ENCODE assay signal across 8 cellular contexts in the genomic region with DNA sequence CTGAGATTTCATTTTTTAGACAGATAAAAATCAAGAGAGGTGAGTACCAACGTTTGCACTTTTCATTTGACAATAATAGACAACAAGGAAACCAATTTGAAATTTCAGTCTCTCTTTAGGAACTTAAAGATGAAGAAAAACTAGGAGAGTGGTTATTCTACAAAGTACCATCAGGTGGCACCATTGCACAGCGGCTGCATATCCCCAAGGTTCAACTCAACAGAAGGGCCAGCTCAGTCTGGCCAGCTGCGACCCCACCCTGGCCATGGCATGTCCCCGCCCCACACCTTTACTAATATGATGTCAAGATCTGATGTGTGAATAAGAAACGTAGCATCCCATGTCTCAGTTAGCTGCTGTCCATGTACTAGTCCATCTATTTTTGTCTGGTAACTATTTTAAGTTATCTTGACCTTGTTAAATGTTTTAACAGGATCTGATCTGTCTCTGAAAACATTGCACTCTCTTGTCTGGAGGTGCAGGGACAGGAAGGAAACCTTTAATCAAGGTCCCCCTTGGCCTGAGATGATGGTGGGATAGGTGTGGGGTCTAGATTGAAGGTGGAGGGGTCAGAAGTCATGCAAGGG. TPM values are rescaled to one million over a fixed set of nuclear protein-coding genes. Genes with fewer than 3 reads are reported as not detected.
DNase-seq lines count a peak whose midpoint lies in the region; ATAC-seq, FAIRE-seq and TF ChIP-seq lines count a peak whose summit lies in the region.

No MANE protein-coding gene starts in this region.

- no peaks in the 10 kb centered on the region for H3K9me3 Mint-ChIP-seq in WTC11
- H3K9me3 Mint-ChIP-seq in natural killer cell treated with Interleukin-12 subunit alpha and Interleukin-12 subunit beta and Interleukin-15 and Interleukin-18, amount 100 ng/mL, for 72 hours: no peaks in the 10 kb centered on the region

- CTCF ChIA-PET in WTC11 (lab: Charles Lee): interaction anchor here (0.6 to 6.9 kb wide), 50 partner anchors 9 to 871 kb away, joined by 3 to 139 read pairs (median 4); a partner anchor contains a TSS

- no peak overlapping the region for H3K27ac Mint-ChIP-seq in WTC11
- H3K27ac Mint-ChIP-seq in natural killer cell treated with Interleukin-12 subunit alpha and Interleukin-12 subunit beta and Interleukin-15 and Interleukin-18, amount 100 ng/mL, for 72 hours: no peak overlapping the region

- peaks cover 14% of the 10 kb centered on the region for H3K4me1 Mint-ChIP-seq in WTC11
- H3K4me1 Mint-ChIP-seq in natural killer cell treated with Interleukin-12 subunit alpha and Interleukin-12 subunit beta and Interleukin-15 and Interleukin-18, amount 100 ng/mL, for 72 hours (ENCODE audit: low read depth in 2 of 2): no peaks in the 10 kb centered on the region

- no peaks in the 10 kb centered on the region for H3K27me3 Mint-ChIP-seq in WTC11 (ENCODE audit: low read depth)
- H3K27me3 Mint-ChIP-seq in natural killer cell treated with Interleukin-12 subunit alpha and Interleukin-12 subunit beta and Interleukin-15 and Interleukin-18, amount 100 ng/mL, for 72 hours: peaks cover 6 to 23% of the 10 kb centered on the region in 2 donors

- ATAC-seq in WTC11: peak; percentile 68
- peak; percentile 45 to 59 for ATAC-seq in natural killer cell treated with Interleukin-12 subunit alpha and Interleukin-12 subunit beta and Interleukin-15 and Interleukin-18, amount 100 ng/mL, for 72 hours
- ATAC-seq in HG02885 (IDR thresholded peaks at IDR 0.05; ENCODE audit: poor library complexity, unreplicated experiment): no peak
- no peak for ATAC-seq in GM18909 (IDR thresholded peaks at IDR 0.05; ENCODE audit: poor library complexity, unreplicated experiment)

- peak; percentile 35 for FAIRE-seq in GM12891 (lab: Jason Lieb, UNC)

- no peak for TF ChIP-seq POLR2A in GM12891 (IDR thresholded peaks at IDR 0.05; ENCODE audit: low read depth, low read length)

- DNase-seq in AG09309 (ENCODE audit: low read depth) (no peak), GM12891 (ENCODE audit: insufficient read length, low spot score) (peak; percentile 43), NCI-H1694 treated with DMSO at 0.1 percent for 48 hours (lab: John Stamatoyannopoulos, UW) (peak; percentile 58), WTC11 (ENCODE audit: low spot score) (peak; percentile 61), fibroblast of gingiva (ENCODE audit: low read depth) (peak; percentile 51)
- DNase-seq in natural killer cell treated with Interleukin-12 subunit alpha and Interleukin-12 subunit beta and Interleukin-15 and Interleukin-18, amount 100 ng/mL, for 72 hours (ENCODE audit: low spot score): no peak

- POLR2A ChIA-PET in WTC11 (lab: Charles Lee): no interaction called here

- TF ChIP-seq CTCF in AG09309 (IDR thresholded peaks at IDR 0.05; ENCODE audit: control insufficient read depth, insufficient read depth, low read depth, low read length, missing control alignments) (peak; percentile 82), WTC11 (IDR thresholded peaks at IDR 0.05) (peak; percentile 83)

- H3K4me3 Mint-ChIP-seq in WTC11: no peak overlapping the region
- H3K4me3 Mint-ChIP-seq in natural killer cell treated with Interleukin-12 subunit alpha and Interleukin-12 subunit beta and Interleukin-15 and Interleukin-18, amount 100 ng/mL, for 72 hours: no peak overlapping the region

- no peaks in the 10 kb centered on the region for H3K36me3 Mint-ChIP-seq in WTC11
- H3K36me3 Mint-ChIP-seq in natural killer cell treated with Interleukin-12 subunit alpha and Interleukin-12 subunit beta and Interleukin-15 and Interleukin-18, amount 100 ng/mL, for 72 hours: no peaks in the 10 kb centered on the region

- H3K4me3 ChIP-seq in AG09309 (ENCODE audit: control insufficient read depth, low read depth, low read length): no peak overlapping the region

TF ChIP-seq in GM12891, 5 proteins besides CTCF, POLR2A, EP300 and RAD21:
- TF ChIP-seq POU2F2 (IDR thresholded peaks at IDR 0.05; ENCODE audit: low read depth, low read length) (no peak), SPI1 (IDR thresholded peaks at IDR 0.05; ENCODE audit: low read depth, low read length) (no peak), TAF1 (IDR thresholded peaks at IDR 0.05; ENCODE audit: low read depth, low read length) (no peak), POLR2AphosphoS5 (IDR thresholded peaks at IDR 0.05; ENCODE audit: low read depth, low read length) (no peak), PAX5 (IDR thresholded peaks at IDR 0.05; ENCODE audit: insufficient read depth, low read length, severe bottlenecking) (no peak)

TF ChIP-seq in WTC11, 78 proteins besides CTCF, POLR2A, EP300 and RAD21:
- TF ChIP-seq CREM (CRISPR knock-in tag; IDR thresholded peaks at IDR 0.05) (no peak), SP1 (CRISPR knock-in tag; conservative IDR thresholded peaks at IDR 0.05) (0 out of 2 replicates have a peak, but pooled peaks have one; percentile 27), JAZF1 (CRISPR knock-in tag; IDR thresholded peaks at IDR 0.05) (no peak)

RNA-seq across cellular contexts. Expression of a gene that starts 35.5 kb away (rescaled TPM):
- 0.01 TPM for polyA plus RNA-seq in GM12891 (2012; ENCODE audit: low read depth, missing spikeins)
- 57.3 to 69.5 TPM (median 67.1 TPM) in 3 replicates for total RNA-seq in WTC11 (2021)
- not detected for total RNA-seq in natural killer cell treated with Interleukin-12 subunit alpha and Interleukin-12 subunit beta and Interleukin-15 and Interleukin-18, amount 100 ng/mL, for 72 hours

Comparison
In these comparisons a context has a peak if more than half of its experiments do, and no peak if none do; other contexts are left out.
1. DNase-seq: peak in GM12891 (single experiment), NCI-H1694 treated with DMSO at 0.1 percent for 48 hours (single experiment), WTC11 (single experiment) and fibroblast of gingiva (single experiment); none in AG09309 (single experiment) and natural killer cell treated with Interleukin-12 subunit alpha and Interleukin-12 subunit beta and Interleukin-15 and Interleukin-18, amount 100 ng/mL, for 72 hours (single experiment).
2. ATAC-seq: peak in WTC11 (single experiment) and natural killer cell treated with Interleukin-12 subunit alpha and Interleukin-12 subunit beta and Interleukin-15 and Interleukin-18, amount 100 ng/mL, for 72 hours (2 of 2); none in HG02885 (single experiment) and GM18909 (single experiment).
3. RNA of a gene that starts 35.5 kb away (total RNA-seq): 57.3 to 69.5 TPM in WTC11; not detected in natural killer cell treated with Interleukin-12 subunit alpha and Interleukin-12 subunit beta and Interleukin-15 and Interleukin-18, amount 100 ng/mL, for 72 hours; every median in the first group is over 10 times any median in the second.